Comparison of ENCODE assay signal across 1 cellular context in genomic region chr1:185158806-185159205, GRCh38.
TF ChIP-seq lines count a peak whose summit lies in the region.

No MANE protein-coding gene starts in this region.

TF ChIP-seq in HEK293T, 16 proteins besides CTCF, POLR2A, EP300 and RAD21 (continued from another document):
- TF ChIP-seq HDGF (IDR thresholded peaks at IDR 0.05; ENCODE audit: borderline replicate concordance), result no peak
- TF ChIP-seq NFRKB (IDR thresholded peaks at IDR 0.05), result no peak
- TF ChIP-seq CTBP1 (IDR thresholded peaks at IDR 0.05; ENCODE audit: borderline replicate concordance), result no peak
- TF ChIP-seq FOXK2 (IDR thresholded peaks at IDR 0.05), result no peak
- TF ChIP-seq ELF4 (IDR thresholded peaks at IDR 0.05), result no peak
- TF ChIP-seq BHLHE40 (IDR thresholded peaks at IDR 0.05; ENCODE audit: borderline replicate concordance), result no peak
- TF ChIP-seq LEF1 (IDR thresholded peaks at IDR 0.05; ENCODE audit: borderline replicate concordance), result no peak
- TF ChIP-seq ZNF384 (IDR thresholded peaks at IDR 0.05), result no peak
